ENCODE assay signal across 3 cellular contexts in the genomic region with DNA sequence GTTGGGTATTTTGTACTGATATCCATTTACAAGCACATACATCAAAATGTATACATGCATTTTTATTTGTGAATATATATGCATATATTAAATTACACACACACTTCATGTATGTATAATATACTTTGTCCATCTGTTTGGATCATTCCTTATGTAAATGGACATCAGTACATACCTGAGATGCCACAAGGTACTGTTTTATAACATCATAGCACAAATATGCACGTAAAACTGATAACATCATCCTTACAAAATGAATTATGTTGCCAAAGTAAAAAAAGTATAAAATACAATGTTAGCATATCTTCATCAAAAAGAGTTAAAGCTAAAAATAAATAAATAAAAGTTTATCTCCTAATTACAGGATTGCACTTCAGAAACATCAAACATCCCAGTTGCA.
"Had no signal": no experiment of that assay in that cellular context is flagged by ENCODE, and none has a peak within 500 bp of the region (broad histone marks: within the 10 kb centered on the region; RNA-seq: fewer than 3 reads in every experiment).

No MANE protein-coding gene starts in this region.

- H3K4me3 ChIP-seq: GM12878 had no signal

- DNase-seq: GDM1, GF-D8 had no signal

- ATAC-seq: GM12878 had no signal
